ENCODE assay signal across 20 cellular contexts in genomic region chr4:166172619-166173018, GRCh38.
DNase-seq lines count a peak whose midpoint lies in the region; ATAC-seq and TF ChIP-seq lines count a peak whose summit lies in the region.
"Had no signal": no experiment of that assay in that cellular context is flagged by ENCODE, and none has a peak within 500 bp of the region (broad histone marks: within the 10 kb centered on the region; RNA-seq: fewer than 3 reads in every experiment).

No MANE protein-coding gene starts in this region.

- no TSS peak for BruUV-seq in PC-9 (replicated peaks; lab: Mats Ljungman, UMichigan)

- peak overlapping the region; percentile 9 for H3K4me3 ChIP-seq in Loucy (ENCODE audit: low read length, poor library complexity, severe bottlenecking)
- 0 out of 2 replicates have a peak overlapping the region, but pooled peaks have one; percentile 11 for H3K4me3 ChIP-seq in PC-9
- H3K4me3 ChIP-seq in mucosa of descending colon, result no peak overlapping the region
- H3K4me3 ChIP-seq in transverse colon, result no peak overlapping the region
- H3K4me3 ChIP-seq: MG63 had no signal

- H2AFZ ChIP-seq in Loucy (ENCODE audit: low read length) (peak overlapping the region; percentile 37; the same call in 1 of the 2 replicates), PC-9 (no peak overlapping the region)

- H4K20me1 ChIP-seq in Loucy (ENCODE audit: insufficient read depth, low read length, poor library complexity, severe bottlenecking) (no peaks in the 10 kb centered on the region), PC-9 (ENCODE audit: insufficient read depth) (no peaks in the 10 kb centered on the region)

- H3K9me2 ChIP-seq in Loucy (replicated peaks; ENCODE audit: low read depth, low read length) (no peaks in the 10 kb centered on the region), PC-9 (ENCODE audit: insufficient read depth) (no peaks in the 10 kb centered on the region)

- H3K36me3 ChIP-seq in Loucy (ENCODE audit: insufficient read depth, low read length) (no peaks in the 10 kb centered on the region), PC-9 (ENCODE audit: low read depth) (no peaks in the 10 kb centered on the region), mucosa of descending colon (ENCODE audit: low read depth) (no peaks in the 10 kb centered on the region), transverse colon (no peaks in the 10 kb centered on the region)
- H3K36me3 ChIP-seq: BE2C, MG63 had no signal

- H3K9ac ChIP-seq in Loucy (ENCODE audit: low read depth, low read length, poor library complexity, severe bottlenecking), result no peak overlapping the region
- H3K9ac ChIP-seq: KMS-11 had no signal

- WGBS in transverse colon (ENCODE audit: low coverage in 1 of 2), 2 donors, result 13 to 44% methylated on average over 2 of the region's 2 CpGs

- in situ Hi-C loops in transverse colon (cut with MboI; ENCODE audit: low pct_ligation_motif_present in 1 of 4, low pct_unique_long_range_greater_than_20kb in 1 of 4, low sequenced_read_pairs in 3 of 4), result loop anchor here in 2 of 4 donors (25.0 kb wide), 1 partner anchor 415 kb away; no protein-coding TSS in a partner anchor

- peak overlapping the region; percentile 36 for H3K4me2 ChIP-seq in Loucy (ENCODE audit: low read depth, low read length, poor library complexity, severe bottlenecking)
- H3K4me2 ChIP-seq in PC-9, result no peak overlapping the region
- H3K4me2 ChIP-seq: KMS-11 had no signal

- peaks cover 4% of the 10 kb centered on the region for H3K4me1 ChIP-seq in Loucy (ENCODE audit: insufficient read depth, low read length, poor library complexity, severe bottlenecking)
- H3K4me1 ChIP-seq in PC-9 (replicated peaks; ENCODE audit: insufficient read depth), result no peaks in the 10 kb centered on the region
- H3K4me1 ChIP-seq in mucosa of descending colon (ENCODE audit: low read depth), result no peaks in the 10 kb centered on the region
- H3K4me1 ChIP-seq in transverse colon, result no peaks in the 10 kb centered on the region
- H3K4me1 ChIP-seq: BE2C had no signal

- H3F3A ChIP-seq in Loucy (ENCODE audit: low read depth), result no peaks in the 10 kb centered on the region
- H3F3A ChIP-seq in PC-9 (ENCODE audit: insufficient read depth, low read depth), result no peaks in the 10 kb centered on the region

- POLR2A ChIA-PET in PC-9 (lab: Charles Lee; ENCODE audit: unreplicated experiment), result no interaction called here

- TF ChIP-seq EP300 in transverse colon (IDR thresholded peaks at IDR 0.05; ENCODE audit: low read depth), result no peak

- CTCF ChIA-PET in PC-9 (lab: Charles Lee), result no interaction called here

- intact Hi-C loops in PC-9 (cut with micrococcal nuclease; ENCODE audit: unreplicated experiment) (no loop called here), mucosa of descending colon (cut with DNase I, micrococcal nuclease) (no loop called here), transverse colon (cut with DNase I; ENCODE audit: low total_unique reads) (no loop called here)

- H3K27ac ChIP-seq in PC-9 (no peak overlapping the region), transverse colon (no peak overlapping the region)
- H3K27ac ChIP-seq: KMS-11 had no signal

- DNase-seq in ELR (ENCODE audit: low read depth), result peak; percentile 23
- DNase-seq in PC-9, result no peak
- DNase-seq in mucosa of descending colon, result no peak
- DNase-seq in NCI-H226, result no peak
- no peak for DNase-seq in transverse colon
- DNase-seq in NCI-H82 (lab: John Stamatoyannopoulos, UW), result no peak
- DNase-seq: BE2C; CD4-positive, CD25-positive, alpha-beta regulatory T cell; GOT3; HCEC 1CT; IMR-90; MG63; NCI-H1048; NCI-H1436; NCI-H187 treated with DMSO at 0.1 percent for 48 hours; NCI-H2107; NCI-H69; Right ventricle myocardium superior had no signal

- no peaks in the 10 kb centered on the region for H3K79me2 ChIP-seq in Loucy (ENCODE audit: insufficient read depth, low read length)
- no peaks in the 10 kb centered on the region for H3K79me2 ChIP-seq in PC-9 (ENCODE audit: low read depth)

- H3K27me3 ChIP-seq in Loucy (ENCODE audit: insufficient read depth, low read length, poor library complexity, severe bottlenecking) (no peaks in the 10 kb centered on the region), PC-9 (ENCODE audit: insufficient read depth, low read depth) (no peaks in the 10 kb centered on the region), transverse colon (no peaks in the 10 kb centered on the region)
- H3K27me3 ChIP-seq: BE2C, MG63 had no signal

- TF ChIP-seq CTCF in Loucy (conservative IDR thresholded peaks at IDR 0.05; ENCODE audit: low read length) (no peak), PC-9 (conservative IDR thresholded peaks at IDR 0.05) (no peak), mucosa of descending colon (IDR thresholded peaks at IDR 0.05) (no peak), transverse colon (IDR thresholded peaks at IDR 0.05) (no peak)

- no peak for TF ChIP-seq POLR2A in transverse colon (IDR thresholded peaks at IDR 0.05)

- peak; percentile 58 for ATAC-seq in mucosa of descending colon

- no peaks in the 10 kb centered on the region for H3K9me3 ChIP-seq in Loucy (ENCODE audit: insufficient read depth, low read depth, low read length)
- no peaks in the 10 kb centered on the region for H3K9me3 ChIP-seq in PC-9 (ENCODE audit: insufficient read depth, low read depth)
- H3K9me3 ChIP-seq in mucosa of descending colon, result no peaks in the 10 kb centered on the region
- H3K9me3 ChIP-seq in transverse colon, result no peaks in the 10 kb centered on the region
- H3K9me3 ChIP-seq: BE2C, MG63 had no signal

Comparison
In these comparisons a context has a peak if more than half of its experiments do, and no peak if none do; other contexts are left out.
1. H3K4me3 ChIP-seq: peak in Loucy (single experiment) and PC-9 (single experiment); none in mucosa of descending colon (single experiment) and transverse colon (0 of 4).